12 cellular contexts compared by ENCODE assay signal in genomic region chr6:56524891-56525703, GRCh38.
DNase-seq lines count a peak whose midpoint lies in the region; ATAC-seq, FAIRE-seq and TF ChIP-seq lines count a peak whose summit lies in the region.
"Had no signal": no experiment of that assay in that cellular context is flagged by ENCODE, and none has a peak within 500 bp of the region (broad histone marks: within the 10 kb centered on the region; RNA-seq: fewer than 3 reads in every experiment).

No MANE protein-coding gene starts in this region.

- POLR2A ChIA-PET in A673 (lab: Charles Lee; ENCODE audit: low non-redundant PET) = no interaction called here

- peak; percentile 87 for FAIRE-seq in RCC 7860 (lab: Jason Lieb, UNC)

- H3K27ac ChIP-seq in A673 (ENCODE audit: low read depth, low read length, poor library complexity, severe bottlenecking) (no peak overlapping the region), fibroblast of lung (ENCODE audit: insufficient read depth, low read length) (peak overlapping the region; percentile 63)

- ATAC-seq in omental fat pad (ENCODE audit: low FRiP score) (peak; percentile 89), HG03378 (IDR thresholded peaks at IDR 0.05; ENCODE audit: unreplicated experiment) (no peak)
- ATAC-seq: activated naive CD4-positive, alpha-beta T cell treated with anti-CD3 and anti-CD28 coated beads, Interleukin-2, amount 50 U/mL, for 72 hours had no signal

- H3K9me3 ChIP-seq in A673 (ENCODE audit: low read depth, low read length, poor library complexity, severe bottlenecking) (no peaks in the 10 kb centered on the region), fibroblast of lung (ENCODE audit: control insufficient read depth, insufficient read depth, low read depth, low read length) (no peaks in the 10 kb centered on the region)

- peaks cover 9% of the 10 kb centered on the region for H3K79me2 ChIP-seq in fibroblast of lung (ENCODE audit: control insufficient read depth, insufficient read depth, low read length)

- H3K4me2 ChIP-seq in fibroblast of lung (ENCODE audit: extremely low read depth, insufficient read depth, low read length) = peak overlapping the region; percentile 54

- BruUV-seq in A673 (replicated peaks; lab: Mats Ljungman, UMichigan) = no TSS peak

- H3K4me1 ChIP-seq in A673 (ENCODE audit: insufficient read depth, low read length, poor library complexity, severe bottlenecking) = peaks cover 27% of the 10 kb centered on the region
- peaks cover 17% of the 10 kb centered on the region for H3K4me1 ChIP-seq in fibroblast of lung (ENCODE audit: control insufficient read depth, extremely low read depth, insufficient read depth, low read length)

- H3K4me3 ChIP-seq in A673 (ENCODE audit: low read depth, low read length, poor library complexity, severe bottlenecking) = no peak overlapping the region
- peak overlapping the region in 1 of 4 experiments; percentile 0 for H3K4me3 ChIP-seq in fibroblast of lung (replicated peaks in 1 of 4; ENCODE audit: control extremely low read depth in 1 of 4, insufficient read depth in 1 of 4, low read depth in 3 of 4, low read length in 4 of 4)

- no peak overlapping the region for H2AFZ ChIP-seq in fibroblast of lung (ENCODE audit: low read length)

- H4K20me1 ChIP-seq in fibroblast of lung (ENCODE audit: control insufficient read depth, extremely low read depth, insufficient read depth, low read length) = no peaks in the 10 kb centered on the region

- CTCF ChIA-PET in A673 (lab: Charles Lee) = no interaction called here

- intact Hi-C loops in A673 (cut with micrococcal nuclease; ENCODE audit: unreplicated experiment) = no loop called here

- no peak overlapping the region for H3K9ac ChIP-seq in fibroblast of lung (ENCODE audit: insufficient read depth, low read length)

- H3K27me3 ChIP-seq in A673 (replicated peaks; ENCODE audit: insufficient read depth, low read depth, low read length, poor library complexity) (no peaks in the 10 kb centered on the region), fibroblast of lung (ENCODE audit: control insufficient read depth, insufficient read depth, low read length) (no peaks in the 10 kb centered on the region)

- TF ChIP-seq CTCF in A673 (conservative IDR thresholded peaks at IDR 0.05; ENCODE audit: low read depth, low read length) = no peak
- TF ChIP-seq CTCF in fibroblast of lung (conservative IDR thresholded peaks at IDR 0.05 in 1 of 2, IDR thresholded peaks at IDR 0.05 in 1 of 2; ENCODE audit: low read depth in 1 of 2, low read length in 2 of 2) = no peak
- no peak for TF ChIP-seq CTCF in omental fat pad (IDR thresholded peaks at IDR 0.05)

- DNase-seq in A673 (ENCODE audit: low spot score) = peak; percentile 34
- peak; percentile 82 for DNase-seq in RCC 7860 (ENCODE audit: low spot score)
- DNase-seq in fibroblast of lung (ENCODE audit: low read depth in 2 of 2) = peak; percentile 92 to 99
- no peak for DNase-seq in omental fat pad (ENCODE audit: low spot score)
- no peak for DNase-seq in stimulated activated CD4-positive, alpha-beta T cell treated with anti-CD3 and anti-CD28 coated beads, Interleukin-1b, Interleukin-23, amount 100 ng/mL, for 48 hours
- no peak for DNase-seq in GF-D8 (lab: John Stamatoyannopoulos, UW)
- DNase-seq in NCI-H2227 (lab: John Stamatoyannopoulos, UW; ENCODE audit: unreplicated experiment) = no peak
- DNase-seq: ACHN, NCI-H1105, T-helper 2 cell had no signal

- peaks cover 10% of the 10 kb centered on the region for H3K36me3 ChIP-seq in A673 (ENCODE audit: insufficient read depth, low read length, poor library complexity, severe bottlenecking)
- H3K36me3 ChIP-seq in fibroblast of lung (ENCODE audit: control insufficient read depth, insufficient read depth, low read length) = no peaks in the 10 kb centered on the region

Comparison
In these comparisons a context has a peak if more than half of its experiments do, and no peak if none do; other contexts are left out.
1. DNase-seq: peak in A673 (single experiment), RCC 7860 (single experiment) and fibroblast of lung (2 of 2); none in omental fat pad (single experiment), stimulated activated CD4-positive, alpha-beta T cell treated with anti-CD3 and anti-CD28 coated beads, Interleukin-1b, Interleukin-23, amount 100 ng/mL, for 48 hours (single experiment), GF-D8 (single experiment) and NCI-H2227 (single experiment).